In the genomic region with DNA sequence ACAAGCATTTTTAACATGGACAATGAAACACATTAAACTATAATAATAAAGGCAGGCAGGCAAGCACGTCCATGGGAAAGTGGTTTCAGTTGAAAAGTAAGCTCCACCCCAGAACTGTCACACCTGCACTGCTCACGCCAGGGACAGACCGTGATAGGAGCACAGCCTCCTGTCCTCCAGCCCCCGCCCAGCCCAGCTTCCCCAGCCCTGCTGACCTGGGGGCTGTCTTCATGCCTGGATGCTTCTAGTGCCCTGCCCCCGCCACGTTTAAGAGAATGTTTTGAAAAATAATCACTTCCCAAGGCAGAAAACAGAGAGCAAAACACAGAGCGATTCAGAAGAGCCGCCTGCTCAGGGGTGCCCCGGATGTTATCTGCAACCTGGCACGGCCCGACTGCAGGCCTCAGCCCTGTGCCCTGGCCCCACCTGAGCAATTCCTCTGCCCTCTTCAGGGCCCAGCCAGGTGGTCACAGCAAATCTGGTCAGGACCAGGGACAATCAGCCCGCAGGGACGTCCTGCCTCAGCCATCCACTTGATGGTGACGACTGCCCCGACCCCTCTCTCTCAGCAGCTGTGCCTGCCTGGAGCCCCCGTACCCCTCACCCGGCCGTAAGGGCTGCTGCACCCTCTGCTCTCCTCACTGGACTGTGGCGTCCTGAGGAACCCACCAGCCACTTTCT, we compare ENCODE assay signal across 15 cellular contexts. TPM values are rescaled to one million over a fixed set of nuclear protein-coding genes. Genes with fewer than 3 reads are reported as not detected.
DNase-seq lines count a peak whose midpoint lies in the region; ATAC-seq and TF ChIP-seq lines count a peak whose summit lies in the region.
"Had no signal": no experiment of that assay in that cellular context is flagged by ENCODE, and none has a peak within 500 bp of the region (broad histone marks: within the 10 kb centered on the region; RNA-seq: fewer than 3 reads in every experiment).

No MANE protein-coding gene starts in this region.

- no peak for TF ChIP-seq CTCF in WTC11 (IDR thresholded peaks at IDR 0.05)
- TF ChIP-seq CTCF in lower lobe of right lung (IDR thresholded peaks at IDR 0.05): no peak
- no peak for TF ChIP-seq CTCF in suprapubic skin (IDR thresholded peaks at IDR 0.05)

- H3K9me3 ChIP-seq in lower lobe of right lung (no peaks in the 10 kb centered on the region), suprapubic skin (no peaks in the 10 kb centered on the region)
- H3K9me3 ChIP-seq: upper lobe of left lung had no signal

- H3K36me3 ChIP-seq in lower lobe of right lung: peaks cover 3% of the 10 kb centered on the region
- peaks cover 15% of the 10 kb centered on the region for H3K36me3 ChIP-seq in suprapubic skin

- TF ChIP-seq EP300 in suprapubic skin (IDR thresholded peaks at IDR 0.05): no peak

- peaks cover 12% of the 10 kb centered on the region; the same call in 1 of the 2 replicates for H3K4me1 Mint-ChIP-seq in WTC11

- peaks cover 6% of the 10 kb centered on the region; the same call in 1 of the 2 replicates for H3K27me3 Mint-ChIP-seq in WTC11 (ENCODE audit: low read depth)

- intact Hi-C loops in lower lobe of right lung (cut with DNase I): no loop called here

- POLR2A ChIA-PET in WTC11 (lab: Charles Lee): no interaction called here

- no peaks in the 10 kb centered on the region for H3K4me1 ChIP-seq in lower lobe of right lung
- H3K4me1 ChIP-seq in suprapubic skin: peaks cover 10% of the 10 kb centered on the region

- H3K9me3 Mint-ChIP-seq in WTC11: peaks cover 5% of the 10 kb centered on the region
- H3K9me3 Mint-ChIP-seq: activated T-cell treated with anti-CD3 and anti-CD28 coated beads, Interleukin-2, amount 50 U/mL, for 4 hours had no signal

- peaks cover 14% of the 10 kb centered on the region for H3K36me3 Mint-ChIP-seq in WTC11

- H3K27ac ChIP-seq in lower lobe of right lung (no peak overlapping the region), suprapubic skin (no peak overlapping the region)
- H3K27ac ChIP-seq: upper lobe of left lung had no signal

- TF ChIP-seq POLR2A in suprapubic skin (IDR thresholded peaks at IDR 0.05): no peak

- DNase-seq in activated effector memory CD4-positive, alpha-beta T cell treated with anti-CD3 and anti-CD28 coated beads, Interleukin-2, amount 50 U/mL, for 16 hours: peak; percentile 50
- DNase-seq in activated effector memory CD4-positive, alpha-beta T cell treated with Interleukin-2 at 50 U/mL for 16 hours: no peak
- no peak for DNase-seq in WTC11 (ENCODE audit: low spot score)
- peak; percentile 40 for DNase-seq in lower lobe of right lung
- peak; percentile 14 to 74 for DNase-seq in suprapubic skin (ENCODE audit: low spot score in 2 of 2)
- no peak for DNase-seq in iPS-NIHi11 (ENCODE audit: low spot score)
- DNase-seq in stimulated activated naive CD4-positive, alpha-beta T cell (lab: John Stamatoyannopoulos, UW): no peak
- no peak for DNase-seq in ureter (ENCODE audit: low spot score)
- DNase-seq: activated CD4-positive, alpha-beta T cell treated with anti-CD3 and anti-CD28 coated beads, Interleukin-2, amount 50 U/mL, for 1 hour; activated T-cell treated with anti-CD3 and anti-CD28 coated beads, Interleukin-2, amount 50 U/mL, for 4 hours; NCI-H1105; NCI-H69; SHP77; T1000 had no signal

- no peak overlapping the region; the same call in 1 of the 2 replicates for H3K27ac Mint-ChIP-seq in WTC11

- H3K27me3 ChIP-seq in lower lobe of right lung (ENCODE audit: low read depth): no peaks in the 10 kb centered on the region
- no peaks in the 10 kb centered on the region for H3K27me3 ChIP-seq in suprapubic skin
- H3K27me3 ChIP-seq: upper lobe of left lung had no signal

- no peak overlapping the region for H3K4me3 Mint-ChIP-seq in WTC11
- H3K4me3 Mint-ChIP-seq: activated T-cell treated with anti-CD3 and anti-CD28 coated beads, Interleukin-2, amount 50 U/mL, for 4 hours had no signal

- H3K4me3 ChIP-seq in lower lobe of right lung (no peak overlapping the region), suprapubic skin (no peak overlapping the region)
- H3K4me3 ChIP-seq: upper lobe of left lung had no signal

- peak; percentile 64 for ATAC-seq in WTC11
- ATAC-seq in lower lobe of right lung: no peak
- ATAC-seq: activated T-cell treated with anti-CD3 and anti-CD28 coated beads, Interleukin-2, amount 50 U/mL, for 4 hours had no signal

- CTCF ChIA-PET in WTC11 (lab: Charles Lee): no interaction called here

- 59% methylated on average over 19 of the region's 19 CpGs for WGBS in suprapubic skin

TF ChIP-seq in WTC11, 78 proteins besides CTCF, POLR2A, EP300 and RAD21 (continues in another document):
- TF ChIP-seq KAT7 (CRISPR knock-in tag; IDR thresholded peaks at IDR 0.05; ENCODE audit: borderline replicate concordance): no peak
- TF ChIP-seq GTF2I (CRISPR knock-in tag; conservative IDR thresholded peaks at IDR 0.05): no peak
- no peak for TF ChIP-seq E2F1 (CRISPR knock-in tag; IDR thresholded peaks at IDR 0.05)
- TF ChIP-seq, protein P1, sequence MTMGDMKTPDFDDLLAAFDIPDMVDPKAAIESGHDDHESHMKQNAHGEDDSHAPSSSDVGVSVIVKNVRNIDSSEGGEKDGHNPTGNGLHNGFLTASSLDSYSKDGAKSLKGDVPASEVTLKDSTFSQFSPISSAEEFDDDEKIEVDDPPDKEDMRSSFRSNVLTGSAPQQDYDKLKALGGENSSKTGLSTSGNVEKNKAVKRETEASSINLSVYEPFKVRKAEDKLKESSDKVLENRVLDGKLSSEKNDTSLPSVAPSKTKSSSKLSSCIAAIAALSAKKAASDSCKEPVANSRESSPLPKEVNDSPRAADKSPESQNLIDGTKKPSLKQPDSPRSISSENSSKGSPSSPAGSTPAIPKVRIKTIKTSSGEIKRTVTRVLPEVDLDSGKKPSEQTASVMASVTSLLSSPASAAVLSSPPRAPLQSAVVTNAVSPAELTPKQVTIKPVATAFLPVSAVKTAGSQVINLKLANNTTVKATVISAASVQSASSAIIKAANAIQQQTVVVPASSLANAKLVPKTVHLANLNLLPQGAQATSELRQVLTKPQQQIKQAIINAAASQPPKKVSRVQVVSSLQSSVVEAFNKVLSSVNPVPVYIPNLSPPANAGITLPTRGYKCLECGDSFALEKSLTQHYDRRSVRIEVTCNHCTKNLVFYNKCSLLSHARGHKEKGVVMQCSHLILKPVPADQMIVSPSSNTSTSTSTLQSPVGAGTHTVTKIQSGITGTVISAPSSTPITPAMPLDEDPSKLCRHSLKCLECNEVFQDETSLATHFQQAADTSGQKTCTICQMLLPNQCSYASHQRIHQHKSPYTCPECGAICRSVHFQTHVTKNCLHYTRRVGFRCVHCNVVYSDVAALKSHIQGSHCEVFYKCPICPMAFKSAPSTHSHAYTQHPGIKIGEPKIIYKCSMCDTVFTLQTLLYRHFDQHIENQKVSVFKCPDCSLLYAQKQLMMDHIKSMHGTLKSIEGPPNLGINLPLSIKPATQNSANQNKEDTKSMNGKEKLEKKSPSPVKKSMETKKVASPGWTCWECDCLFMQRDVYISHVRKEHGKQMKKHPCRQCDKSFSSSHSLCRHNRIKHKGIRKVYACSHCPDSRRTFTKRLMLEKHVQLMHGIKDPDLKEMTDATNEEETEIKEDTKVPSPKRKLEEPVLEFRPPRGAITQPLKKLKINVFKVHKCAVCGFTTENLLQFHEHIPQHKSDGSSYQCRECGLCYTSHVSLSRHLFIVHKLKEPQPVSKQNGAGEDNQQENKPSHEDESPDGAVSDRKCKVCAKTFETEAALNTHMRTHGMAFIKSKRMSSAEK (CRISPR knock-in tag; IDR thresholded peaks at IDR 0.05; ENCODE audit: borderline replicate concordance): no peak
- TF ChIP-seq FOXK1 (CRISPR knock-in tag; IDR thresholded peaks at IDR 0.05): no peak
- TF ChIP-seq, protein P2, sequence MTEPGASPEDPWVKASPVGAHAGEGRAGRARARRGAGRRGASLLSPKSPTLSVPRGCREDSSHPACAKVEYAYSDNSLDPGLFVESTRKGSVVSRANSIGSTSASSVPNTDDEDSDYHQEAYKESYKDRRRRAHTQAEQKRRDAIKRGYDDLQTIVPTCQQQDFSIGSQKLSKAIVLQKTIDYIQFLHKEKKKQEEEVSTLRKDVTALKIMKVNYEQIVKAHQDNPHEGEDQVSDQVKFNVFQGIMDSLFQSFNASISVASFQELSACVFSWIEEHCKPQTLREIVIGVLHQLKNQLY (CRISPR knock-in tag; IDR thresholded peaks at IDR 0.05): no peak
- TF ChIP-seq ZNF671 (CRISPR knock-in tag; IDR thresholded peaks at IDR 0.05): no peak
- no peak for TF ChIP-seq ZNF396 (CRISPR knock-in tag; IDR thresholded peaks at IDR 0.05; ENCODE audit: borderline replicate concordance)

RNA-seq across cellular contexts. Expression of gene ADI1, which starts 30.4 kb away (rescaled TPM):
- total RNA-seq in WTC11 (2021) (20.1 to 21.4 TPM (median 20.1 TPM) in 3 replicates), lower lobe of right lung (60.2 TPM), suprapubic skin (10 to 100 TPM; 39.2 to 54.4 (median 45.4) TPM), ureter (42.0 TPM)

Comparison
In these comparisons a context has a peak if more than half of its experiments do, and no peak if none do; other contexts are left out.
1. DNase-seq: peak in activated effector memory CD4-positive, alpha-beta T cell treated with anti-CD3 and anti-CD28 coated beads, Interleukin-2, amount 50 U/mL, for 16 hours (single experiment), lower lobe of right lung (single experiment) and suprapubic skin (2 of 2); none in activated effector memory CD4-positive, alpha-beta T cell treated with Interleukin-2 at 50 U/mL for 16 hours (single experiment), WTC11 (single experiment), iPS-NIHi11 (single experiment), stimulated activated naive CD4-positive, alpha-beta T cell (0 of 6) and ureter (single experiment).